22 cellular contexts compared by ENCODE assay signal in the genomic region with DNA sequence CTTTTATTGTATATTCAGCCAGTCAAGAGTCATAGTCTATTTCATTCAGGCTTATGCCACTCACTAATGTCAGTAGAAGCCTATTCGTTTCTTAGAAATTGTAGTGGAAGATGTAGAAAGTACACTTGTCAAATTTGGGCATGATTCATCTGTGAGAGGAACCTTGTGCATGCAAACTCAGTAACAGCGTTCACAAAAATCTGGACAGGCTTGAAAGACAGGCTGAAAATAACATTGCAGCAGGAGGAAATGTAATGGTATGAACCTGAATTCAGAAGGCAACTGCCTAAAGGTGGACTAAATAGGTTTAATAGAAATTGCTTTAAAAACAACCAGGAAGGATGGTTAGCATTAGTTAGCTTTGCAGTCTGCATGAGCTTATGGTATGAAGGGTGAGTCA.
"Had no signal": no experiment of that assay in that cellular context is flagged by ENCODE, and none has a peak within 500 bp of the region (broad histone marks: within the 10 kb centered on the region; RNA-seq: fewer than 3 reads in every experiment).

No MANE protein-coding gene starts in this region.

- DNase-seq: Karpas-422, KG1, MG63, NCI-H1092, NCI-H1105 treated with DMSO at 0.1 percent for 48 hours, NCI-H1436, NCI-H187, NCI-H2029, NCI-H2081 treated with DMSO at 0.1 percent for 48 hours, NCI-H2171, NCI-H226, NCI-H446, NCI-H510A, NCI-H524 treated with DMSO at 0.1 percent for 48 hours, NCI-H69, NCI-H774, PC-3, SHP77, SK-N-SH had no signal

- H3K36me3 ChIP-seq: MG63 had no signal

- ATAC-seq: HepG2, Panc1, PC-3 had no signal

- H3K4me2 ChIP-seq: SK-N-SH had no signal

- H3K4me3 ChIP-seq: MG63 had no signal

- H3K27ac ChIP-seq: RWPE1 had no signal

- H3K27me3 ChIP-seq: MG63 had no signal

- H3K9me3 ChIP-seq: MG63, SK-N-SH had no signal

- H3K9ac ChIP-seq: SK-N-SH had no signal
